In genomic region chr2:164717000-164717597, GRCh38 we compare ENCODE assay signal across 2 cellular contexts.
A peak's percentile ranks its signal among the peaks of the same experiment; 100 is the strongest.
TF ChIP-seq lines count a peak whose summit lies in the region.

No MANE protein-coding gene starts in this region.

TF ChIP-seq in HCT116, 20 proteins besides CTCF, POLR2A, EP300 and RAD21 (continued from another document):
- TF ChIP-seq TCF7L2 (IDR thresholded peaks at IDR 0.05; ENCODE audit: borderline replicate concordance, extremely low read depth, insufficient read depth, insufficient read length), result no peak
- no peak for TF ChIP-seq ZNF274 (IDR thresholded peaks at IDR 0.05; ENCODE audit: low read depth, low read length)
- no peak for TF ChIP-seq ATF3 (IDR thresholded peaks at IDR 0.05)
- TF ChIP-seq JUND (IDR thresholded peaks at IDR 0.05), result no peak
- no peak for TF ChIP-seq MAX (IDR thresholded peaks at IDR 0.05)
- TF ChIP-seq CEBPB (IDR thresholded peaks at IDR 0.05; ENCODE audit: low read depth), result no peak
- no peak for TF ChIP-seq YY1 (IDR thresholded peaks at IDR 0.05; ENCODE audit: extremely low read depth, insufficient replicate concordance, low read depth, low read length)
- TF ChIP-seq SRF (IDR thresholded peaks at IDR 0.05; ENCODE audit: low read depth), result no peak
- no peak for TF ChIP-seq REST (IDR thresholded peaks at IDR 0.05; ENCODE audit: low read depth)
- no peak for TF ChIP-seq POLR2AphosphoS5 (IDR thresholded peaks at IDR 0.05; ENCODE audit: low read depth, low read length)
- TF ChIP-seq FOSL1 (IDR thresholded peaks at IDR 0.05; ENCODE audit: low read depth), result no peak

TF ChIP-seq in HepG2, 621 proteins besides CTCF, POLR2A, EP300 and RAD21 (continued from another document and continues in another):
- no peak for TF ChIP-seq ZNF609 (CRISPR knock-in tag; IDR thresholded peaks at IDR 0.05; ENCODE audit: borderline replicate concordance)
- TF ChIP-seq ZNF850 (CRISPR knock-in tag; conservative IDR thresholded peaks at IDR 0.05), result no peak
- no peak for TF ChIP-seq ZNF646 (CRISPR knock-in tag; IDR thresholded peaks at IDR 0.05)
- TF ChIP-seq CHD4 (IDR thresholded peaks at IDR 0.05; ENCODE audit: borderline replicate concordance, low read length), result no peak
- no peak for TF ChIP-seq SIX1 (CRISPR knock-in tag; IDR thresholded peaks at IDR 0.05; ENCODE audit: borderline replicate concordance)
- TF ChIP-seq CCDC6 (CRISPR knock-in tag; IDR thresholded peaks at IDR 0.05), result no peak
- peak; percentile 82 for TF ChIP-seq SMC3 (IDR thresholded peaks at IDR 0.05; ENCODE audit: low read length)
- no peak for TF ChIP-seq ZNF558 (CRISPR knock-in tag; IDR thresholded peaks at IDR 0.05; ENCODE audit: borderline replicate concordance)
- TF ChIP-seq ZNF891 (CRISPR knock-in tag; IDR thresholded peaks at IDR 0.05), result no peak
- TF ChIP-seq NFRKB (IDR thresholded peaks at IDR 0.05), result no peak
- no peak for TF ChIP-seq FLYWCH1 (CRISPR knock-in tag; IDR thresholded peaks at IDR 0.05)
- TF ChIP-seq ZNF512 (CRISPR knock-in tag; IDR thresholded peaks at IDR 0.05), result no peak
- TF ChIP-seq ZNF605 (CRISPR knock-in tag; IDR thresholded peaks at IDR 0.05), result no peak
- TF ChIP-seq ZNF441 (CRISPR knock-in tag; IDR thresholded peaks at IDR 0.05; ENCODE audit: borderline replicate concordance), result no peak
- TF ChIP-seq KLF16 (CRISPR knock-in tag; IDR thresholded peaks at IDR 0.05), result peak in 1 of 2 experiments; percentile 26; a peak in 1 of 4 replicates
- no peak for TF ChIP-seq ZNF18 (CRISPR knock-in tag; IDR thresholded peaks at IDR 0.05; ENCODE audit: insufficient replicate concordance)
- no peak for TF ChIP-seq ZSCAN31 (CRISPR knock-in tag; IDR thresholded peaks at IDR 0.05; ENCODE audit: low read depth)
- no peak for TF ChIP-seq LBX2 (CRISPR knock-in tag; IDR thresholded peaks at IDR 0.05; ENCODE audit: borderline replicate concordance)
- TF ChIP-seq FOXA1 (IDR thresholded peaks at IDR 0.05), result no peak
- TF ChIP-seq FOXA1 (CRISPR knock-in tag; IDR thresholded peaks at IDR 0.05), result no peak
- no peak for TF ChIP-seq MIER2 (CRISPR knock-in tag; IDR thresholded peaks at IDR 0.05)
- TF ChIP-seq ZSCAN9 (CRISPR knock-in tag; IDR thresholded peaks at IDR 0.05; ENCODE audit: borderline replicate concordance), result 0 out of 2 replicates have a peak, but pooled peaks have one; percentile 44
- TF ChIP-seq SOX5 (CRISPR knock-in tag; IDR thresholded peaks at IDR 0.05; ENCODE audit: borderline replicate concordance), result peak; percentile 28; the same call in 1 of the 2 replicates
- no peak for TF ChIP-seq ZKSCAN1 (IDR thresholded peaks at IDR 0.05; ENCODE audit: low read length)
- TF ChIP-seq ZIK1 (CRISPR knock-in tag; IDR thresholded peaks at IDR 0.05; ENCODE audit: borderline replicate concordance, low read depth), result no peak
- TF ChIP-seq ZFX (CRISPR knock-in tag; IDR thresholded peaks at IDR 0.05; ENCODE audit: low read depth), result no peak
- no peak for TF ChIP-seq TFDP1 (CRISPR knock-in tag; IDR thresholded peaks at IDR 0.05; ENCODE audit: borderline replicate concordance)
- no peak for TF ChIP-seq REXO4 (CRISPR knock-in tag; IDR thresholded peaks at IDR 0.05; ENCODE audit: borderline replicate concordance)
- TF ChIP-seq HBP1 (CRISPR knock-in tag; IDR thresholded peaks at IDR 0.05; ENCODE audit: low read depth), result no peak
- TF ChIP-seq NR2F6 (IDR thresholded peaks at IDR 0.05), result no peak; the same call in 1 of the 2 replicates
- no peak for TF ChIP-seq NR2F6 (CRISPR knock-in tag; IDR thresholded peaks at IDR 0.05)
- no peak for TF ChIP-seq ZBTB10 (CRISPR knock-in tag; IDR thresholded peaks at IDR 0.05; ENCODE audit: borderline replicate concordance)
- TF ChIP-seq KDM6A (CRISPR knock-in tag; IDR thresholded peaks at IDR 0.05; ENCODE audit: low read depth), result no peak
- TF ChIP-seq SP4 (CRISPR knock-in tag; IDR thresholded peaks at IDR 0.05), result no peak
- no peak for TF ChIP-seq MXD1 (CRISPR knock-in tag; IDR thresholded peaks at IDR 0.05)
